In the genomic region with DNA sequence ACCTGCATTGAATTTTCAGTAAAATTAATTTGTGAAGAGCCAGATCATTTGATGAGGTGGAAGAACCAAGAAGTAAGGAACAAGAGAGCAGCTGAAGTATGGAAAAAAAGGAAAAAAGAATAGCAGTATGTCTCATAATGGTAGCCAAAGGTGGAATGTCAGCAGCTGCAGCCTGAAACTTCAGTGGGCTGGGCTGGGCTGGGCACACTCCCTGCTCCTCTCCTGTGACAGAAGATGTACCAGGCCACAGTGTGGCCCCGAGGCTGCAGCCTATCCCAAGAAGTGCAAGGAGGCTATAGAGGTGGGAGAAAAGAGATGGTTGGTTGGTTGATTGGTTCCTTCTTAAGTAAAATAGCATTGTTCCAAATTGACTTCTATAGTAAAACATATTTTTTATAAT, we compare ENCODE assay signal across 19 cellular contexts.
A peak's percentile ranks its signal among the peaks of the same experiment; 100 is the strongest.
DNase-seq lines count a peak whose midpoint lies in the region; ATAC-seq, FAIRE-seq and TF ChIP-seq lines count a peak whose summit lies in the region.
"Had no signal": no experiment of that assay in that cellular context is flagged by ENCODE, and none has a peak within 500 bp of the region (broad histone marks: within the 10 kb centered on the region; RNA-seq: fewer than 3 reads in every experiment).

No MANE protein-coding gene starts in this region.

- H3K27ac ChIP-seq in CD8-positive, alpha-beta T cell (ENCODE audit: low read depth, low read length) = no peak overlapping the region
- H3K27ac ChIP-seq in angular gyrus (ENCODE audit: low read depth, low read length) (peak overlapping the region; percentile 99), esophagus muscularis mucosa (replicated peaks in 1 of 4) (peak overlapping the region in 3 of 4 donors; percentile 87 to 94 (median 91)), psoas muscle (peak overlapping the region; percentile 91), HepG2 (ENCODE audit: extremely low read length, insufficient read depth, low read length) (no peak overlapping the region), tibial artery (no peak overlapping the region)
- H3K27ac ChIP-seq: C4-2B had no signal

- TF ChIP-seq RAD21 in HepG2 (CRISPR knock-in tag; IDR thresholded peaks at IDR 0.05) = no peak

- DNase-seq in CD8-positive, alpha-beta T cell = no peak
- DNase-seq in esophagus muscularis mucosa (ENCODE audit: extremely low spot score) = peak; percentile 53
- DNase-seq in psoas muscle = no peak
- no peak for DNase-seq in activated CD4-positive, alpha-beta T cell treated with anti-CD3 and anti-CD28 coated beads, Interleukin-2, amount 50 U/mL, for 48 hours
- DNase-seq in HepG2 (ENCODE audit: low spot score) = no peak
- DNase-seq in tibial artery = no peak
- DNase-seq in CD1c-positive myeloid dendritic cell (ENCODE audit: extremely low spot score) = no peak
- DNase-seq: BE2C; Caco-2; CD8-positive, alpha-beta memory T cell; DND-41; GDM1; HCEC 1CT; HFFc6 had no signal

- H3K4me3 ChIP-seq in CD8-positive, alpha-beta T cell (ENCODE audit: low read depth, low read length) = no peak overlapping the region
- H3K4me3 ChIP-seq in esophagus muscularis mucosa (no peak overlapping the region), psoas muscle (no peak overlapping the region), HepG2 (replicated peaks in 1 of 3; ENCODE audit: insufficient read depth in 1 of 3, low read depth in 2 of 3, low read length in 3 of 3) (no peak overlapping the region), tibial artery (no peak overlapping the region)

- no peak overlapping the region for H3K4me3 Mint-ChIP-seq in CD8-positive, alpha-beta T cell

- in situ Hi-C loops in HepG2 (cut with HindIII; ENCODE audit: extremely low pct_ligation_motif_present, low pct_unique_long_range_greater_than_20kb) = no loop called here

- H3K9me3 ChIP-seq in CD8-positive, alpha-beta T cell (ENCODE audit: low read length) = no peaks in the 10 kb centered on the region
- H3K9me3 ChIP-seq in esophagus muscularis mucosa = no peaks in the 10 kb centered on the region
- H3K9me3 ChIP-seq in psoas muscle = no peaks in the 10 kb centered on the region
- H3K9me3 ChIP-seq in HepG2 (ENCODE audit: low read length) = no peaks in the 10 kb centered on the region
- no peaks in the 10 kb centered on the region for H3K9me3 ChIP-seq in tibial artery
- H3K9me3 ChIP-seq: BE2C, Caco-2 had no signal

- intact Hi-C loops in CD8-positive, alpha-beta T cell (cut with DNase I, micrococcal nuclease) = no loop called here
- intact Hi-C loops in esophagus muscularis mucosa (cut with DNase I) (no loop called here), psoas muscle (cut with DNase I) (no loop called here), HepG2 (cut with micrococcal nuclease; ENCODE audit: unreplicated experiment) (no loop called here), tibial artery (cut with DNase I; ENCODE audit: low total_unique reads) (no loop called here)

- no peak for ATAC-seq in CD8-positive, alpha-beta T cell
- no peak for ATAC-seq in psoas muscle
- ATAC-seq in HepG2 = no peak

- no peak overlapping the region for H3K9ac ChIP-seq in HepG2 (ENCODE audit: insufficient read depth, low read depth, low read length)

- no peaks in the 10 kb centered on the region for H3K79me2 ChIP-seq in HepG2 (ENCODE audit: insufficient read depth, low read length)

- H3K9me3 Mint-ChIP-seq in CD8-positive, alpha-beta T cell = no peaks in the 10 kb centered on the region
- H3K9me3 Mint-ChIP-seq: CD8-positive, alpha-beta memory T cell; HFFc6 had no signal

- peaks cover 19% of the 10 kb centered on the region for H3K4me1 ChIP-seq in CD8-positive, alpha-beta T cell (ENCODE audit: insufficient read depth, low read length)
- H3K4me1 ChIP-seq in esophagus muscularis mucosa (peaks cover 17 to 59% (median 53%) of the 10 kb centered on the region in 4 donors), psoas muscle (peaks cover 48% of the 10 kb centered on the region), HepG2 (ENCODE audit: insufficient read depth, low read length) (no peaks in the 10 kb centered on the region), tibial artery (peaks cover 0 to 38% (median 22%) of the 10 kb centered on the region in 4 donors)

- TF ChIP-seq POLR2A in esophagus muscularis mucosa (IDR thresholded peaks at IDR 0.05; ENCODE audit: low read depth) (no peak), HepG2 (IDR thresholded peaks at IDR 0.05; ENCODE audit: insufficient read depth in 1 of 2, low read depth in 2 of 2, low read length in 2 of 2) (no peak)

- CTCF ChIA-PET in CD8-positive, alpha-beta T cell (lab: Charles Lee) = no interaction called here
- CTCF ChIA-PET in HepG2 (lab: Yijun Ruan, JAX; ENCODE audit: low intra/inter-chr PET ratio, low total read pairs) = no interaction called here

- BruUV-seq in HepG2 (replicated peaks; lab: Mats Ljungman, UMichigan) = no TSS peak

- H3K4me1 Mint-ChIP-seq in CD8-positive, alpha-beta T cell (ENCODE audit: low read depth) = peaks cover 67% of the 10 kb centered on the region

- 100% methylated on average over 1 of the region's 1 CpG for WGBS in esophagus muscularis mucosa
- WGBS in psoas muscle, 3 donors = 37 to 50% (median 47%) methylated on average over 1 of the region's 1 CpG
- 100% methylated on average over 1 of the region's 1 CpG for WGBS in HepG2 (ENCODE audit: low lambda C conversion rate)

- no peak overlapping the region for H2AFZ ChIP-seq in HepG2 (ENCODE audit: low read length)

- no peak for FAIRE-seq in HepG2 (lab: Jason Lieb, UNC)
- FAIRE-seq: A204.1, GM12892, GM19239 had no signal

- TF ChIP-seq EP300 in esophagus muscularis mucosa (IDR thresholded peaks at IDR 0.05) (no peak), HepG2 (IDR thresholded peaks at IDR 0.05; ENCODE audit: low read depth in 2 of 2, low read length in 2 of 2) (no peak), HepG2 (CRISPR knock-in tag; IDR thresholded peaks at IDR 0.05; ENCODE audit: borderline replicate concordance) (no peak)

- H4K20me1 ChIP-seq in HepG2 (ENCODE audit: insufficient read depth, low read length) = no peaks in the 10 kb centered on the region

- H3K4me2 ChIP-seq in HepG2 (ENCODE audit: low read depth, low read length) = no peak overlapping the region

- H3K27me3 ChIP-seq in CD8-positive, alpha-beta T cell (ENCODE audit: insufficient read depth, low read length) = no peaks in the 10 kb centered on the region
- H3K27me3 ChIP-seq in esophagus muscularis mucosa (no peaks in the 10 kb centered on the region), psoas muscle (ENCODE audit: insufficient read depth in 3 of 3, low read length in 2 of 3) (no peaks in the 10 kb centered on the region), HepG2 (ENCODE audit: control insufficient read depth in 1 of 2, insufficient read depth in 2 of 2, low read length in 2 of 2) (no peaks in the 10 kb centered on the region), tibial artery (no peaks in the 10 kb centered on the region)
- H3K27me3 ChIP-seq: BE2C had no signal

- H3K36me3 Mint-ChIP-seq in CD8-positive, alpha-beta T cell = peaks cover 66% of the 10 kb centered on the region

- no peak for TF ChIP-seq CTCF in CD8-positive, alpha-beta T cell (IDR thresholded peaks at IDR 0.05)
- TF ChIP-seq CTCF in esophagus muscularis mucosa (IDR thresholded peaks at IDR 0.05) (no peak), psoas muscle (IDR thresholded peaks at IDR 0.05) (no peak), HepG2 (CRISPR knock-in tag; IDR thresholded peaks at IDR 0.05) (no peak), tibial artery (IDR thresholded peaks at IDR 0.05) (no peak)

- H3K36me3 ChIP-seq in CD8-positive, alpha-beta T cell (ENCODE audit: insufficient read depth, low read length) = peaks cover 5% of the 10 kb centered on the region
- H3K36me3 ChIP-seq in esophagus muscularis mucosa = peaks cover 0 to 5% (median 0%) of the 10 kb centered on the region in 4 donors
- H3K36me3 ChIP-seq in psoas muscle (ENCODE audit: insufficient read depth in 1 of 2, low read depth in 1 of 2) = no peaks in the 10 kb centered on the region
- peaks cover 6 to 21% of the 10 kb centered on the region in 2 experiments for H3K36me3 ChIP-seq in HepG2 (replicated peaks in 1 of 2; ENCODE audit: control insufficient read depth in 1 of 2, insufficient read depth in 2 of 2, low read length in 2 of 2)
- peaks cover 0 to 3% (median 0%) of the 10 kb centered on the region in 3 donors for H3K36me3 ChIP-seq in tibial artery

- POLR2A ChIA-PET in CD8-positive, alpha-beta T cell (lab: Charles Lee) = interaction anchor here (0.8 kb wide), 1 partner anchor 42 kb away, joined by 3 read pairs; no protein-coding TSS in a partner anchor
- POLR2A ChIA-PET in HepG2 (lab: Yijun Ruan, JAX) = no interaction called here

- H3K27me3 Mint-ChIP-seq in CD8-positive, alpha-beta T cell (ENCODE audit: low read depth) = no peaks in the 10 kb centered on the region

- H3K27ac Mint-ChIP-seq in CD8-positive, alpha-beta T cell = peak overlapping the region; percentile 33
- H3K27ac Mint-ChIP-seq: HFFc6 had no signal

TF ChIP-seq in HepG2, 621 proteins besides CTCF, POLR2A, EP300 and RAD21 (continues in another document):
- TF ChIP-seq ZNF678 (CRISPR knock-in tag; IDR thresholded peaks at IDR 0.05) = no peak
- no peak for TF ChIP-seq MAZ (IDR thresholded peaks at IDR 0.05; ENCODE audit: borderline replicate concordance, low read depth, low read length)
- TF ChIP-seq MAZ (CRISPR knock-in tag; IDR thresholded peaks at IDR 0.05; ENCODE audit: low read depth) = no peak
- no peak for TF ChIP-seq SIN3A (IDR thresholded peaks at IDR 0.05; ENCODE audit: borderline replicate concordance, low read depth, low read length)
- TF ChIP-seq NR3C1 (CRISPR knock-in tag; IDR thresholded peaks at IDR 0.05) = no peak
- TF ChIP-seq, protein P1, sequence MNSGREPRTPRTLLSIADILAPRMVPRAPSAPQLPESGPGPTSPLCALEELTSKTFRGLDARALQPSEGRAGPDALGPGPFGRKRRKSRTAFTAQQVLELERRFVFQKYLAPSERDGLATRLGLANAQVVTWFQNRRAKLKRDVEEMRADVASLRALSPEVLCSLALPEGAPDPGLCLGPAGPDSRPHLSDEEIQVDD (CRISPR knock-in tag; IDR thresholded peaks at IDR 0.05; ENCODE audit: borderline replicate concordance) = no peak
- no peak for TF ChIP-seq ZFP36L2 (CRISPR knock-in tag; IDR thresholded peaks at IDR 0.05)
- no peak for TF ChIP-seq CHD2 (IDR thresholded peaks at IDR 0.05; ENCODE audit: low read depth, low read length)
- TF ChIP-seq ZC3H13 (CRISPR knock-in tag; IDR thresholded peaks at IDR 0.05) = no peak
- TF ChIP-seq SUZ12 (IDR thresholded peaks at IDR 0.05; ENCODE audit: low read depth, low read length) = no peak
- no peak for TF ChIP-seq TCF7 (IDR thresholded peaks at IDR 0.05; ENCODE audit: low read depth)
- TF ChIP-seq, protein P2, sequence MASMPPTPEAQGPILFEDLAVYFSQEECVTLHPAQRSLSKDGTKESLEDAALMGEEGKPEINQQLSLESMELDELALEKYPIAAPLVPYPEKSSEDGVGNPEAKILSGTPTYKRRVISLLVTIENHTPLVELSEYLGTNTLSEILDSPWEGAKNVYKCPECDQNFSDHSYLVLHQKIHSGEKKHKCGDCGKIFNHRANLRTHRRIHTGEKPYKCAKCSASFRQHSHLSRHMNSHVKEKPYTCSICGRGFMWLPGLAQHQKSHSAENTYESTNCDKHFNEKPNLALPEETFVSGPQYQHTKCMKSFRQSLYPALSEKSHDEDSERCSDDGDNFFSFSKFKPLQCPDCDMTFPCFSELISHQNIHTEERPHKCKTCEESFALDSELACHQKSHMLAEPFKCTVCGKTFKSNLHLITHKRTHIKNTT (CRISPR knock-in tag; IDR thresholded peaks at IDR 0.05) = no peak
- no peak for TF ChIP-seq ZNF768 (CRISPR knock-in tag; IDR thresholded peaks at IDR 0.05)

Comparison
In these comparisons a context has a peak if more than half of its experiments do, and no peak if none do; other contexts are left out.
1. H3K27ac ChIP-seq: peak in angular gyrus (single experiment), esophagus muscularis mucosa (3 of 4) and psoas muscle (single experiment); none in CD8-positive, alpha-beta T cell (single experiment), HepG2 (single experiment) and tibial artery (0 of 2).